28 cellular contexts compared by ENCODE assay signal in the genomic region with DNA sequence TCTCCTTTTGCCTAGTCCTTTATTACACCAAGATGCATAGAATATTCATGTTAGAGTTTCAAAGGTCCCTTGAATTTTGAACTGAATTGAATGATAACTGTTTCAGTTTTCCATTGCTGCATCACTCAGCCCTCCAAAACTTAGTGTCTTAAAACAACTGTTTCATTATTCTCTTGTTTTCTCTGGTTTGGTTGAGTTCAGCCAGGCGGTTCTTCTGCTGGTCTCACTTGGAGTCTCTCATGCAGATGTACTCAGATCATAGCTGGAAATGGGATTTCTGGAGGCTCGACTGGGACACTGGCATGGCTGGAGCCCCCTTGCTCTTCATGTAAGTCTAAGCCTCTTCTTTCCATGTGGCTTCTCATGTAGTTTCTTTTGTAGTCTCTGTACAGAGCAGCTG.
"Had no signal": no experiment of that assay in that cellular context is flagged by ENCODE, and none has a peak within 500 bp of the region (broad histone marks: within the 10 kb centered on the region; RNA-seq: fewer than 3 reads in every experiment).

No MANE protein-coding gene starts in this region.

- H3K9me3 ChIP-seq: testis, thyroid gland, transverse colon, uterus, vagina had no signal

- DNase-seq: stimulated activated CD4-positive, alpha-beta T cell treated with anti-CD3 and anti-CD28 coated beads, Interleukin-2, amount 100 ng/mL, for 48 hours; stimulated activated CD4-positive, alpha-beta T cell treated with anti-CD3 and anti-CD28 coated beads, Interleukin-4, amount 100 ng/mL, for 1 hour; stimulated activated CD4-positive, alpha-beta T cell treated with anti-CD3 and anti-CD28 coated beads, Interleukin-4, amount 100 ng/mL, for 24 hours; stimulated activated CD4-positive, alpha-beta T cell treated with anti-CD3 and anti-CD28 coated beads, Interleukin-4, amount 100 ng/mL, for 4 hours; stimulated activated CD8-positive, alpha-beta memory T cell treated with anti-CD3 and anti-CD28 coated beads, Interleukin-4, amount 100 ng/mL, for 48 hours; stimulated activated naive B cell treated with anti-CD40 and anti-IgM and Interleukin-4, amounts not matched to agents 10 μg/mL and 1 μg/mL and 100 μg/mL, for 72 hours; stimulated activated naive CD4-positive, alpha-beta T cell; stimulated activated naive CD4-positive, alpha-beta T cell treated with Interleukin-2 at 50 U/mL for 16 hours; stimulated activated naive CD8-positive, alpha-beta T cell treated with anti-CD3 and anti-CD28 coated beads, Interleukin-15, Interleukin-2, amounts not matched to agents 100 U/mL and 50 U/mL, for 24 hours; stomach; substantia nigra; testis; thyroid gland; tibial artery; transverse colon; trophoblast cell; upper lobe of left lung; upper lobe of right lung; uterus had no signal

- H3K4me3 ChIP-seq: stomach, suprapubic skin, testis, thoracic aorta, thyroid gland, tibial artery, tibial nerve, transverse colon, upper lobe of left lung, upper lobe of right lung, uterus, vagina had no signal

- FAIRE-seq: urothelium cell line had no signal

- H3K4me1 ChIP-seq: stomach, suprapubic skin, testis, thyroid gland, tibial artery, tibial nerve, transverse colon, upper lobe of left lung, upper lobe of right lung, uterus, vagina had no signal

- H3K4me1 Mint-ChIP-seq: stimulated activated effector memory CD8-positive, alpha-beta T cell treated with anti-CD3 and anti-CD28 coated beads, Interleukin-12 subunit alpha, Interleukin-12 subunit beta, amount 100 ng/mL, for 72 hours; stimulated activated memory B cell treated with anti-CD40 and anti-IgM and Interleukin-4, amounts not matched to agents 10 μg/mL and 1 μg/mL and 100 μg/mL, for 72 hours; stimulated activated naive B cell treated with anti-CD40 and anti-IgM and Interleukin-4, amounts not matched to agents 10 μg/mL and 1 μg/mL and 100 μg/mL, for 72 hours had no signal

- H3K36me3 Mint-ChIP-seq: stimulated activated effector memory CD8-positive, alpha-beta T cell treated with anti-CD3 and anti-CD28 coated beads, Interleukin-12 subunit alpha, Interleukin-12 subunit beta, amount 100 ng/mL, for 72 hours; stimulated activated memory B cell treated with anti-CD40 and anti-IgM and Interleukin-4, amounts not matched to agents 10 μg/mL and 1 μg/mL and 100 μg/mL, for 72 hours; type B pancreatic cell had no signal

- H3K27ac Mint-ChIP-seq: stimulated activated effector memory CD8-positive, alpha-beta T cell treated with anti-CD3 and anti-CD28 coated beads, Interleukin-12 subunit alpha, Interleukin-12 subunit beta, amount 100 ng/mL, for 72 hours; stimulated activated memory B cell treated with anti-CD40 and anti-IgM and Interleukin-4, amounts not matched to agents 10 μg/mL and 1 μg/mL and 100 μg/mL, for 72 hours; stimulated activated naive B cell treated with anti-CD40 and anti-IgM and Interleukin-4, amounts not matched to agents 10 μg/mL and 1 μg/mL and 100 μg/mL, for 72 hours; stimulated activated naive CD8-positive, alpha-beta T cell treated with anti-CD3 and anti-CD28 coated beads, Interleukin-15, Interleukin-2, amounts not matched to agents 100 ng/mL and 50 ng/mL, for 24 hours; type B pancreatic cell had no signal

- H3K4me3 Mint-ChIP-seq: stimulated activated effector memory CD8-positive, alpha-beta T cell treated with anti-CD3 and anti-CD28 coated beads, Interleukin-12 subunit alpha, Interleukin-12 subunit beta, amount 100 ng/mL, for 72 hours; stimulated activated memory B cell treated with anti-CD40 and anti-IgM and Interleukin-4, amounts not matched to agents 10 μg/mL and 1 μg/mL and 100 μg/mL, for 72 hours; stimulated activated naive B cell treated with anti-CD40 and anti-IgM and Interleukin-4, amounts not matched to agents 10 μg/mL and 1 μg/mL and 100 μg/mL, for 72 hours; stimulated activated naive CD8-positive, alpha-beta T cell treated with anti-CD3 and anti-CD28 coated beads, Interleukin-15, Interleukin-2, amounts not matched to agents 100 ng/mL and 50 ng/mL, for 24 hours; type B pancreatic cell had no signal

- H3K36me3 ChIP-seq: stomach, suprapubic skin, thoracic aorta, thyroid gland, tibial artery, tibial nerve, transverse colon, upper lobe of left lung, upper lobe of right lung, uterus, vagina had no signal

- H3K27me3 ChIP-seq: testis, thyroid gland, tibial nerve, transverse colon, upper lobe of left lung, uterus, vagina had no signal

- H3K27ac ChIP-seq: stomach, suprapubic skin, testis, thoracic aorta, thyroid gland, tibial artery, tibial nerve, transverse colon, upper lobe of left lung, upper lobe of right lung, uterus, vagina had no signal

- H3K27me3 Mint-ChIP-seq: stimulated activated naive CD8-positive, alpha-beta T cell treated with anti-CD3 and anti-CD28 coated beads, Interleukin-15, Interleukin-2, amounts not matched to agents 100 ng/mL and 50 ng/mL, for 24 hours had no signal

- ATAC-seq: stimulated activated effector memory CD8-positive, alpha-beta T cell treated with anti-CD3 and anti-CD28 coated beads, Interleukin-12 subunit alpha, Interleukin-12 subunit beta, amount 100 ng/mL, for 72 hours; stimulated activated memory B cell treated with anti-CD40 and anti-IgM and Interleukin-4, amounts not matched to agents 10 μg/mL and 1 μg/mL and 100 μg/mL, for 72 hours; stimulated activated naive B cell treated with anti-CD40 and anti-IgM and Interleukin-4, amounts not matched to agents 10 μg/mL and 1 μg/mL and 100 μg/mL, for 72 hours; stimulated activated naive CD8-positive, alpha-beta T cell treated with anti-CD3 and anti-CD28 coated beads, Interleukin-15, Interleukin-2, amounts not matched to agents 100 U/mL and 50 U/mL, for 24 hours; upper lobe of right lung had no signal
